Comparison of ENCODE assay signal across 33 cellular contexts in genomic region chr20:62206388-62206775, GRCh38. TPM values are rescaled to one million over a fixed set of nuclear protein-coding genes. Genes with fewer than 3 reads are reported as not detected.
"Had no signal": no experiment of that assay in that cellular context is flagged by ENCODE, and none has a peak within 500 bp of the region (broad histone marks: within the 10 kb centered on the region; RNA-seq: fewer than 3 reads in every experiment).

No MANE protein-coding gene starts in this region.

- H3K4me3 ChIP-seq: adrenal gland, body of pancreas, esophagus muscularis mucosa, gastrocnemius medialis had no signal

- H3K4me1 ChIP-seq: adrenal gland, body of pancreas, esophagus muscularis mucosa, foreskin keratinocyte had no signal

- H3K9me3 ChIP-seq: adrenal gland, body of pancreas, esophagus muscularis mucosa, gastrocnemius medialis had no signal

- DNase-seq: activated CD4-positive, alpha-beta memory T cell treated with anti-CD3 and anti-CD28 coated beads for 36 hours; activated CD4-positive, alpha-beta T cell treated with anti-CD3 and anti-CD28 coated beads for 36 hours; activated CD4-positive, alpha-beta T cell treated with anti-CD3 and anti-CD28 coated beads, Interleukin-2, amount 10 ng/mL, durations not matched to agents 24 days and 14 days; activated CD4-positive, CD25-positive, alpha-beta regulatory T cell; activated CD4-positive, CD25-positive, alpha-beta regulatory T cell treated with anti-CD3 and anti-CD28 coated beads, Interleukin-2, amount 50 U/mL, for 72 hours; activated CD8-positive, alpha-beta memory T cell treated with anti-CD3 and anti-CD28 coated beads, Interleukin-2, amount 10 ng/mL, durations not matched to agents 7 days and 5 days; activated CD8-positive, alpha-beta T cell treated with anti-CD3 and anti-CD28 coated beads, Interleukin-2, amount 10 ng/mL, durations not matched to agents 7 days and 5 days; activated effector memory CD4-positive, alpha-beta T cell treated with anti-CD3 and anti-CD28 coated beads, Interleukin-2, amount 50 U/mL, for 16 hours; activated naive CD4-positive, alpha-beta T cell treated with anti-CD3 and anti-CD28 coated beads for 36 hours; activated naive CD8-positive, alpha-beta T cell treated with anti-CD3 and anti-CD28 coated beads for 36 hours; activated naive CD8-positive, alpha-beta T cell treated with anti-CD3 and anti-CD28 coated beads, Interleukin-2, amount 50 U/mL, for 24 hours; activated T-cell treated with anti-CD3 and anti-CD28 coated beads, Interleukin-2, amount 50 U/mL, for 1 hour; activated T-cell treated with anti-CD3 and anti-CD28 coated beads, Interleukin-2, amount 50 U/mL, for 48 hours; adrenal gland; amygdala; body of pancreas; caudate nucleus; cortex of kidney; dermis blood vessel endothelial cell; effector CD4-positive, alpha-beta T cell; effector memory CD8-positive, alpha-beta T cell; erythroblast; foreskin keratinocyte; gastrocnemius medialis; T-helper 2 cell had no signal

- H3K27me3 ChIP-seq: body of pancreas had no signal

- FAIRE-seq: colon had no signal

- ATAC-seq: activated CD4-positive, alpha-beta T cell treated with anti-CD3 and anti-CD28 coated beads for 36 hours; activated CD8-positive, alpha-beta memory T cell treated with anti-CD3 and anti-CD28 coated beads, Interleukin-2, amount 10 ng/mL, durations not matched to agents 7 days and 5 days; activated CD8-positive, alpha-beta T cell treated with anti-CD3 and anti-CD28 coated beads, Interleukin-2, amount 10 ng/mL, durations not matched to agents 7 days and 5 days; activated naive CD8-positive, alpha-beta T cell treated with anti-CD3 and anti-CD28 coated beads, Interleukin-2, amount 50 U/mL, for 24 hours; body of pancreas; effector memory CD8-positive, alpha-beta T cell; foreskin keratinocyte; gastrocnemius medialis had no signal

- H3K27ac ChIP-seq: adrenal gland, body of pancreas, esophagus muscularis mucosa, foreskin keratinocyte, gastrocnemius medialis had no signal

RNA-seq across cellular contexts. Expression of gene HRH3, which starts 13.7 kb away (rescaled TPM):
- total RNA-seq: activated CD4-positive, alpha-beta memory T cell treated with anti-CD3 and anti-CD28 coated beads for 36 hours; activated CD4-positive, alpha-beta T cell treated with anti-CD3 and anti-CD28 coated beads for 36 hours; activated CD4-positive, alpha-beta T cell treated with anti-CD3 and anti-CD28 coated beads, Interleukin-2, amount 10 ng/mL, durations not matched to agents 24 days and 14 days; activated CD8-positive, alpha-beta memory T cell treated with anti-CD3 and anti-CD28 coated beads for 36 hours; activated CD8-positive, alpha-beta memory T cell treated with anti-CD3 and anti-CD28 coated beads, Interleukin-2, amount 10 ng/mL, durations not matched to agents 7 days and 5 days; activated CD8-positive, alpha-beta T cell treated with anti-CD3 and anti-CD28 coated beads, Interleukin-2, amount 10 ng/mL, durations not matched to agents 7 days and 5 days; activated naive CD4-positive, alpha-beta T cell treated with anti-CD3 and anti-CD28 coated beads for 36 hours; activated naive CD8-positive, alpha-beta T cell treated with anti-CD3 and anti-CD28 coated beads for 36 hours; activated T-helper 1 cell treated with anti-CD3 and anti-CD28 coated beads, Interleukin-12 subunit alpha, Interleukin-12 subunit beta, Interleukin-2, Interleukin-4 antibody, amounts not matched to agents 30 ng/mL and 10 ng/mL and 1 ng/mL, durations not matched to agents 14 hours and 24 hours and 36 hours; activated T-helper 2 cell treated with anti-CD3 and anti-CD28 coated beads, Interferon-gamma antibody, Interleukin-2, Interleukin-4, amounts not matched to agents 10 μg/mL and 5 μg/mL and 100 μg/mL, durations not matched to agents 14 hours and 24 hours and 36 hours; aorta; chondrocyte; dermis blood vessel endothelial cell; esophagus muscularis mucosa; foreskin keratinocyte; gastrocnemius medialis; T-helper 1 cell treated with Interleukin-12 subunit alpha and Interleukin-12 subunit beta and Interleukin-4 antibody, amounts not matched to agents 30 ng/mL and 1 ng/mL, for 36 hours had no signal
